Comparison of ENCODE assay signal across 8 cellular contexts in the genomic region with DNA sequence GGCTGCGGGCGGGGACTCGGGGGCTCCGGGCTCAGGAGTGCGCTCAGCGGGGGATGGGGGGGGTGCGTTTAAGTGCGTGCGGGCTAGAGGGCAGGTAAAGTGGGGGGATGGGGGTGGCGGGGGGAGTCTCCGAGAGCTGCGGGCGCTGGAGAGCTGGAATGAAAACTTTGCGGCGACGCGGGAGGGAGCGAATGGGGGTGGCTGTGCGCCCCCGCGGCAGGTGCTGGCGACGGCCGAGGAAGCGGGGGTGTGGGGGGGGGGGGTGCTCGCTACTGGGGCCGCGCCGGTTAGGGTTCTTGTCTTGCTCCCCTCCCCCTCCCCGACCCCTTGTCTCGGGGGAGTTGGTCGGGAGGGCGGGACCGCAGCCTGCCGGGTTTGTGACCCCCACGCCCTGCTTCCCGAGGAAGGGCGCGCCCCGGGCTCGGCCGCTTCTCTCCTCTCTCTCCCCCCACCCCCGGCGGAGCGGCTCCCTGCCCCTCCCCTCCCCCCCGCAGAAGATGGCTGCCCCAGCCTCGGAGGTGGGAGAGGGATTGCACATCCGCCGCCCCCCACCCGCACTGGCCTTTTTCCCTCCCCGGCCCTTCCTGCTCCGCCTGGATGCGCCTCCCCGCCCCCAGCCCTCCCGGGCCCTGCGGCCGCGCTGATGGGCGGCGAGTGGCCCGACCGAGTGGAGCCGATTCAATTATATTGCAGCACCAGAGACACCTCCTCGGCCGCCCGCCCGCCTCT. TPM values are rescaled to one million over a fixed set of nuclear protein-coding genes. Genes with fewer than 3 reads are reported as not detected.
DNase-seq lines count a peak whose midpoint lies in the region; ATAC-seq and TF ChIP-seq lines count a peak whose summit lies in the region.

No MANE protein-coding gene starts in this region.

- TF ChIP-seq POLR2A in gastroesophageal sphincter (IDR thresholded peaks at IDR 0.05): peak in 1 of 2 donors; percentile 11
- TF ChIP-seq POLR2A in ovary (IDR thresholded peaks at IDR 0.05): no peak

- peaks cover 0 to 76% (median 32%) of the 10 kb centered on the region in 3 donors for H3K4me1 ChIP-seq in gastroesophageal sphincter
- peaks cover 24% of the 10 kb centered on the region for H3K4me1 ChIP-seq in ovary (ENCODE audit: insufficient read depth)

- POLR2A ChIA-PET in activated B cell treated with CpG ODN at 0.5 μM for 24 hours (lab: Charles Lee): interaction anchor here (0.6 to 7.5 kb wide), 9 partner anchors 34 to 304 kb away, joined by 3 to 88 read pairs (median 4); no protein-coding TSS in a partner anchor

- no peak for TF ChIP-seq CTCF in activated B cell treated with CpG ODN at 0.5 μM for 24 hours (IDR thresholded peaks at IDR 0.05)
- no peak for TF ChIP-seq CTCF in gastroesophageal sphincter (IDR thresholded peaks at IDR 0.05)
- TF ChIP-seq CTCF in ovary (IDR thresholded peaks at IDR 0.05): no peak

- no peaks in the 10 kb centered on the region for H3K36me3 Mint-ChIP-seq in activated B cell treated with CpG ODN at 0.5 μM for 24 hours (ENCODE audit: low read depth)

- no peaks in the 10 kb centered on the region for H3K9me3 Mint-ChIP-seq in activated B cell treated with CpG ODN at 0.5 μM for 24 hours

- TF ChIP-seq EP300 in gastroesophageal sphincter (IDR thresholded peaks at IDR 0.05) (no peak), ovary (IDR thresholded peaks at IDR 0.05) (no peak)

- whole genome bisulfite sequencing in gastroesophageal sphincter (ENCODE audit: low coverage in 1 of 2), 2 donors: no CpG with 5 or more reads among the region's 67 CpGs
- WGBS in ovary, 3 donors: 3 to 7% (median 7%) methylated on average over 26 to 64 of the region's 67 CpGs

- CTCF ChIA-PET in activated B cell treated with CpG ODN at 0.5 μM for 24 hours (lab: Charles Lee): interaction anchor here (1.0 to 1.9 kb wide), 3 partner anchors 133 to 185 kb away, joined by 3 to 12 read pairs (median 8); no protein-coding TSS in a partner anchor

- H3K4me1 Mint-ChIP-seq in activated B cell treated with CpG ODN at 0.5 μM for 24 hours: peaks cover 65% of the 10 kb centered on the region

- peak overlapping the region; percentile 66 for H3K4me3 Mint-ChIP-seq in activated B cell treated with CpG ODN at 0.5 μM for 24 hours

- H3K9me3 ChIP-seq in gastroesophageal sphincter (no peaks in the 10 kb centered on the region), ovary (no peaks in the 10 kb centered on the region)

- DNase-seq in NCI-H2029 (lab: John Stamatoyannopoulos, UW): peak; percentile 38
- DNase-seq in NCI-H2029 treated with DMSO at 0.1 percent for 48 hours (lab: John Stamatoyannopoulos, UW): no peak
- DNase-seq in NCI-H1092 treated with DMSO at 0.1 percent for 48 hours (lab: John Stamatoyannopoulos, UW): peak; percentile 49
- DNase-seq in activated B cell treated with CpG ODN at 0.5 μM for 24 hours: peak; percentile 31
- DNase-seq in ovary: peak; percentile 50 to 68 (median 65)

- H3K27me3 Mint-ChIP-seq in activated B cell treated with CpG ODN at 0.5 μM for 24 hours: no peaks in the 10 kb centered on the region

- H3K27ac ChIP-seq in gastroesophageal sphincter (peak overlapping the region; percentile 43 to 92 (median 90)), ovary (no peak overlapping the region)

- H3K4me3 ChIP-seq in gastroesophageal sphincter: peak overlapping the region; percentile 54 to 78
- H3K4me3 ChIP-seq in ovary: peak overlapping the region; percentile 47

- H3K27ac Mint-ChIP-seq in activated B cell treated with CpG ODN at 0.5 μM for 24 hours: no peak overlapping the region

- no peak for ATAC-seq in activated B cell treated with CpG ODN at 0.5 μM for 24 hours (ENCODE audit: low read depth)
- no peak for ATAC-seq in gastroesophageal sphincter
- no peak for ATAC-seq in HG03039 (IDR thresholded peaks at IDR 0.05; ENCODE audit: unreplicated experiment)
- no peak for ATAC-seq in GM18498 (IDR thresholded peaks at IDR 0.05; ENCODE audit: unreplicated experiment)

- H3K36me3 ChIP-seq in gastroesophageal sphincter (no peaks in the 10 kb centered on the region), ovary (no peaks in the 10 kb centered on the region)

- intact Hi-C loops in activated B cell treated with CpG ODN at 0.5 μM for 24 hours (cut with micrococcal nuclease): loop anchor here (5.0 to 10.0 kb wide), 3 partner anchors 74 to 1771 kb away; a partner anchor contains a TSS
- intact Hi-C loops in ovary (cut with DNase I): loop anchor here in 2 of 4 donors (2.0 to 10.0 kb wide), 6 partner anchors 56 to 499 kb away; a partner anchor contains a TSS

- H3K27me3 ChIP-seq in gastroesophageal sphincter (no peaks in the 10 kb centered on the region), ovary (no peaks in the 10 kb centered on the region)

RNA-seq across cellular contexts. Expression of a gene that starts 0.7 kb away (rescaled TPM):
- total RNA-seq in activated B cell treated with CpG ODN at 0.5 μM for 24 hours: 37.8 and 48.3 TPM in 2 replicates
- total RNA-seq in gastroesophageal sphincter: 10 to 100 TPM; 23.4 to 65.5 (median 52.5) TPM
- 100 to 1,000 TPM in 4 of 7 donors, 10 to 100 TPM in 3; 37.4 to 212 (median 130) TPM for total RNA-seq in ovary
- polyA plus RNA-seq in ovary: 10 to 100 TPM; 32.9 to 36.1 TPM

Comparison
In these comparisons a context has a peak if more than half of its experiments do, and no peak if none do; other contexts are left out.
1. H3K27ac ChIP-seq: peak in gastroesophageal sphincter (4 of 4); none in ovary (0 of 2).